Comparison of ENCODE assay signal across 19 cellular contexts in genomic region chr1:95263400-95263799, GRCh38. TPM values are rescaled to one million over a fixed set of nuclear protein-coding genes. Genes with fewer than 3 reads are reported as not detected.
DNase-seq lines count a peak whose midpoint lies in the region; ATAC-seq, FAIRE-seq and TF ChIP-seq lines count a peak whose summit lies in the region.
"Had no signal": no experiment of that assay in that cellular context is flagged by ENCODE, and none has a peak within 500 bp of the region (broad histone marks: within the 10 kb centered on the region; RNA-seq: fewer than 3 reads in every experiment).

No MANE protein-coding gene starts in this region.

- no peaks in the 10 kb centered on the region for H3K9me2 ChIP-seq in GM23248 (ENCODE audit: insufficient read depth)

- in situ Hi-C loops in GM23248 (cut with MboI), result no loop called here

- no peaks in the 10 kb centered on the region for H3F3A ChIP-seq in GM23248 (ENCODE audit: insufficient read depth)

- DNase-seq in GM23248 (peak; percentile 22), astrocyte (ENCODE audit: low read depth) (peak; percentile 4), fibroblast of the aortic adventitia (ENCODE audit: low read depth) (peak; percentile 22), NCI-H510A treated with DMSO at 0.1 percent for 48 hours (lab: John Stamatoyannopoulos, UW) (no peak)
- DNase-seq: AML-193; BE2C; CD4-positive, alpha-beta T cell; CD8-positive, alpha-beta memory T cell; DMS53; DMS79 treated with DMSO at 0.1 percent for 48 hours; H7; HCEC 1CT had no signal

- WGBS in GM23248 (ENCODE audit: low coverage in 1 of 2, low lambda C conversion rate in 2 of 2, missing lambda C conversion rate in 2 of 2), 2 experiments, result 36 to 46% methylated on average over 5 of the region's 5 CpGs

- no peak for ATAC-seq in GM19324 (IDR thresholded peaks at IDR 0.05; ENCODE audit: low FRiP score, unreplicated experiment)
- ATAC-seq in GM21447 (IDR thresholded peaks at IDR 0.05; ENCODE audit: unreplicated experiment), result no peak

- H3K27ac Mint-ChIP-seq in astrocyte (ENCODE audit: unreplicated experiment), result no peak overlapping the region
- H3K27ac Mint-ChIP-seq: CD14-positive monocyte; CD4-positive, alpha-beta T cell; CD8-positive, alpha-beta memory T cell had no signal

- H3K4me3 ChIP-seq in GM23248 (no peak overlapping the region), astrocyte (ENCODE audit: insufficient read depth, low read depth, low read length) (no peak overlapping the region), fibroblast of the aortic adventitia (ENCODE audit: low read depth, low read length) (no peak overlapping the region)
- H3K4me3 ChIP-seq: BLaER1 treated with 17β-estradiol and CSF1 and Interleukin-3, amounts not matched to agents 10 nM and 100 nM had no signal

- H3K9ac ChIP-seq in GM23248 (no peak overlapping the region), astrocyte (ENCODE audit: low read length) (no peak overlapping the region)
- H3K9ac ChIP-seq: BLaER1 treated with 17β-estradiol and CSF1 and Interleukin-3, amounts not matched to agents 10 nM and 100 nM had no signal

- H3K27ac ChIP-seq in GM23248 (no peak overlapping the region), astrocyte (ENCODE audit: low read depth, low read length) (no peak overlapping the region)
- H3K27ac ChIP-seq: BLaER1 treated with 17β-estradiol and CSF1 and Interleukin-3, amounts not matched to agents 10 nM and 100 nM had no signal

- H3K4me3 Mint-ChIP-seq in astrocyte (ENCODE audit: unreplicated experiment), result no peak overlapping the region
- H3K4me3 Mint-ChIP-seq: CD14-positive monocyte; CD4-positive, alpha-beta T cell; CD8-positive, alpha-beta memory T cell had no signal

- H3K79me2 ChIP-seq in GM23248 (ENCODE audit: insufficient read depth) (no peaks in the 10 kb centered on the region), astrocyte (ENCODE audit: insufficient read depth, low read length) (no peaks in the 10 kb centered on the region)

- peaks cover 4% of the 10 kb centered on the region for H3K9me3 Mint-ChIP-seq in astrocyte (ENCODE audit: unreplicated experiment)
- H3K9me3 Mint-ChIP-seq: CD4-positive, alpha-beta T cell had no signal

- H2AFZ ChIP-seq in GM23248 (peak overlapping the region; percentile 12; the same call in 1 of the 2 replicates), astrocyte (ENCODE audit: low read depth, low read length) (no peak overlapping the region)

- H3K4me1 Mint-ChIP-seq in astrocyte (ENCODE audit: low read depth, unreplicated experiment), result peaks cover 5% of the 10 kb centered on the region
- H3K4me1 Mint-ChIP-seq: CD14-positive monocyte; CD8-positive, alpha-beta memory T cell had no signal

- H3K36me3 Mint-ChIP-seq in astrocyte (ENCODE audit: low read depth, unreplicated experiment), result no peaks in the 10 kb centered on the region
- H3K36me3 Mint-ChIP-seq: CD14-positive monocyte; CD8-positive, alpha-beta memory T cell had no signal

- TF ChIP-seq CTCF in astrocyte (IDR thresholded peaks at IDR 0.05; ENCODE audit: insufficient read depth, low read depth, low read length) (no peak), fibroblast of the aortic adventitia (IDR thresholded peaks at IDR 0.05; ENCODE audit: insufficient read depth, low read length) (no peak)

- no peak for FAIRE-seq in astrocyte (lab: Jason Lieb, UNC)
- FAIRE-seq: G401.6, GM12892, H1 had no signal

- no peaks in the 10 kb centered on the region for H3K27me3 ChIP-seq in GM23248 (replicated peaks; ENCODE audit: insufficient read depth)
- H3K27me3 ChIP-seq in astrocyte (ENCODE audit: insufficient read depth, low read length), result no peaks in the 10 kb centered on the region
- H3K27me3 ChIP-seq: BE2C; BLaER1 treated with 17β-estradiol and CSF1 and Interleukin-3, amounts not matched to agents 10 nM and 100 nM had no signal

- H3K4me1 ChIP-seq in GM23248 (ENCODE audit: insufficient read depth) (no peaks in the 10 kb centered on the region), astrocyte (ENCODE audit: insufficient read depth, low read length) (no peaks in the 10 kb centered on the region)
- H3K4me1 ChIP-seq: BE2C; BLaER1 treated with 17β-estradiol and CSF1 and Interleukin-3, amounts not matched to agents 10 nM and 100 nM had no signal

- no peaks in the 10 kb centered on the region for H3K27me3 Mint-ChIP-seq in astrocyte (ENCODE audit: low read depth, unreplicated experiment)

- H3K4me2 ChIP-seq in GM23248 (ENCODE audit: unreplicated experiment), result no peak overlapping the region
- no peak overlapping the region for H3K4me2 ChIP-seq in astrocyte (ENCODE audit: low read length)
- H3K4me2 ChIP-seq: BLaER1 treated with 17β-estradiol and CSF1 and Interleukin-3, amounts not matched to agents 10 nM and 100 nM had no signal

- no peaks in the 10 kb centered on the region for H3K36me3 ChIP-seq in GM23248 (ENCODE audit: low read depth)
- H3K36me3 ChIP-seq in astrocyte (ENCODE audit: insufficient read depth, low read length), result no peaks in the 10 kb centered on the region
- H3K36me3 ChIP-seq: BE2C; BLaER1 treated with 17β-estradiol and CSF1 and Interleukin-3, amounts not matched to agents 10 nM and 100 nM had no signal

- no peaks in the 10 kb centered on the region for H4K20me1 ChIP-seq in GM23248 (ENCODE audit: insufficient read depth)
- no peaks in the 10 kb centered on the region for H4K20me1 ChIP-seq in astrocyte (ENCODE audit: insufficient read depth, low read length)
- H4K20me1 ChIP-seq: BLaER1 treated with 17β-estradiol and CSF1 and Interleukin-3, amounts not matched to agents 10 nM and 100 nM had no signal

- no peaks in the 10 kb centered on the region for H3K9me3 ChIP-seq in GM23248 (ENCODE audit: low read depth)
- H3K9me3 ChIP-seq in astrocyte (ENCODE audit: insufficient read depth, low read depth, low read length), result no peaks in the 10 kb centered on the region
- H3K9me3 ChIP-seq: BE2C had no signal

RNA-seq across cellular contexts. Expression of gene RWDD3, which starts 29.4 kb away (rescaled TPM):
- total RNA-seq in GM23248 (2014; rRNA removed; shearing (Covaris generic)), result 13.6 and 16.6 TPM in 2 replicates
- polyA plus RNA-seq in GM23248 (2016; fragmentation: Nextera tagmentation; extraction: Ambion mirVana), result 25.4 and 25.5 TPM in 2 replicates
- total RNA-seq in astrocyte (20.0 and 22.2 TPM in 2 replicates), fibroblast of the aortic adventitia (ENCODE audit: low replicate concordance) (12.5 and 20.6 TPM in 2 replicates)
